In genomic region chr19:35006342-35006998, GRCh38 we compare ENCODE assay signal across 11 cellular contexts. TPM values are rescaled to one million over a fixed set of nuclear protein-coding genes. Genes with fewer than 3 reads are reported as not detected.
DNase-seq lines count a peak whose midpoint lies in the region; ATAC-seq and TF ChIP-seq lines count a peak whose summit lies in the region.
"Had no signal": no experiment of that assay in that cellular context is flagged by ENCODE, and none has a peak within 500 bp of the region (broad histone marks: within the 10 kb centered on the region; RNA-seq: fewer than 3 reads in every experiment).

No MANE protein-coding gene starts in this region.

- H3K9ac ChIP-seq in adipocyte (ENCODE audit: low read length) (no peak overlapping the region), liver (ENCODE audit: low read depth in 1 of 2, low read length in 2 of 2) (no peak overlapping the region)

- intact Hi-C loops in left cardiac atrium (cut with DNase I): no loop called here
- intact Hi-C loops in cardiac septum (cut with DNase I): no loop called here
- intact Hi-C loops in uterus (cut with DNase I; ENCODE audit: low total_unique reads): no loop called here

- no peak overlapping the region for H3K27ac ChIP-seq in liver (ENCODE audit: low read depth in 1 of 2, low read length in 2 of 2)
- H3K27ac ChIP-seq in uterus: peak overlapping the region; percentile 42 to 69

- H3K4me3 ChIP-seq in adipocyte (ENCODE audit: low read length) (no peak overlapping the region), liver (ENCODE audit: low read depth in 1 of 3, low read length in 3 of 3) (no peak overlapping the region), uterus (no peak overlapping the region)
- H3K4me3 ChIP-seq: heart left ventricle had no signal

- WGBS in liver: 59% methylated on average over 15 of the region's 15 CpGs

- DNase-seq in left cardiac atrium (peak; percentile 67), cardiac septum (ENCODE audit: low spot score) (no peak), adipocyte (ENCODE audit: low read depth) (peak; percentile 8), uterus (no peak), DMS 273 treated with DMSO at 0.1 percent for 48 hours (lab: John Stamatoyannopoulos, UW) (no peak), AML-193 (lab: John Stamatoyannopoulos, UW) (no peak)
- DNase-seq: DMS79 treated with DMSO at 0.1 percent for 48 hours had no signal

- ATAC-seq in left cardiac atrium: peak in 1 of 2 donors; percentile 21
- ATAC-seq in GM21526 (IDR thresholded peaks at IDR 0.05; ENCODE audit: low FRiP score, unreplicated experiment): no peak
- ATAC-seq: heart left ventricle had no signal

- H3K9me3 ChIP-seq in adipocyte (ENCODE audit: control insufficient read depth, low read length) (no peaks in the 10 kb centered on the region), liver (ENCODE audit: control insufficient read depth in 4 of 4, low read length in 3 of 4) (no peaks in the 10 kb centered on the region), uterus (no peaks in the 10 kb centered on the region)
- H3K9me3 ChIP-seq: heart left ventricle had no signal

- TF ChIP-seq CTCF in liver (IDR thresholded peaks at IDR 0.05; ENCODE audit: low read depth, low read length, missing input control): no peak
- no peak for TF ChIP-seq CTCF in uterus (IDR thresholded peaks at IDR 0.05)

- H3K36me3 ChIP-seq in adipocyte (ENCODE audit: control insufficient read depth, insufficient read depth, low read length, severe bottlenecking) (peaks cover 24% of the 10 kb centered on the region), liver (ENCODE audit: control insufficient read depth in 4 of 4, insufficient read depth in 3 of 4, low read depth in 1 of 4, low read length in 3 of 4) (peaks cover 0 to 10% (median 6%) of the 10 kb centered on the region in 4 donors), uterus (no peaks in the 10 kb centered on the region)

- H3K27me3 ChIP-seq in adipocyte (replicated peaks; ENCODE audit: control insufficient read depth, insufficient read depth, low read length) (no peaks in the 10 kb centered on the region), liver (ENCODE audit: control insufficient read depth in 4 of 4, insufficient read depth in 4 of 4, low read length in 3 of 4) (no peaks in the 10 kb centered on the region), uterus (no peaks in the 10 kb centered on the region)
- H3K27me3 ChIP-seq: heart left ventricle had no signal

- H3K4me1 ChIP-seq in adipocyte (ENCODE audit: control insufficient read depth, insufficient read depth, low read length) (peaks cover 14% of the 10 kb centered on the region), liver (ENCODE audit: control insufficient read depth in 4 of 4, insufficient read depth in 4 of 4, low read length in 3 of 4) (peaks cover 3 to 21% (median 11%) of the 10 kb centered on the region in 4 donors), uterus (no peaks in the 10 kb centered on the region)

- peak in 1 of 2 donors; percentile 24 for TF ChIP-seq RAD21 in liver (IDR thresholded peaks at IDR 0.05)

- TF ChIP-seq POLR2A in uterus (IDR thresholded peaks at IDR 0.05): no peak

TF ChIP-seq in liver, 16 proteins besides CTCF, POLR2A, EP300 and RAD21:
- TF ChIP-seq REST (IDR thresholded peaks at IDR 0.05) (no peak), RXRA (IDR thresholded peaks at IDR 0.05) (peak in 1 of 2 donors; percentile 7), JUND (IDR thresholded peaks at IDR 0.05) (no peak), SP1 (IDR thresholded peaks at IDR 0.05) (peak; percentile 5), ATF3 (IDR thresholded peaks at IDR 0.05) (no peak), MAX (IDR thresholded peaks at IDR 0.05) (no peak)

RNA-seq across cellular contexts. Expression of gene GRAMD1A, which starts 6.3 kb away (rescaled TPM):
- total RNA-seq in left cardiac atrium (10 to 100 TPM; 29.2 to 45.5 TPM), cardiac septum (38.3 TPM), liver (10 to 100 TPM; 12.5 to 14.1 TPM), uterus (10 to 100 TPM; 40.0 to 89.8 (median 52.2) TPM)
- polyA plus RNA-seq in liver: 1 to 10 TPM; 8.6 to 9.9 TPM

RNA-seq across cellular contexts. Expression of gene SCN1B, which starts 23.8 kb away (rescaled TPM):
- total RNA-seq in left cardiac atrium (100 to 1,000 TPM in 1 of 2 donors, 10 to 100 TPM in 1; 73.6 to 163 TPM), cardiac septum (58.7 TPM), liver (1 to 10 TPM; 2.0 to 4.9 TPM), uterus (10 to 100 TPM in 1 of 4 donors, under 1 TPM in 3; 0.26 to 15.2 (median 0.78) TPM)
- polyA plus RNA-seq in liver: 1 to 10 TPM; 1.6 to 5.8 TPM

RNA-seq across cellular contexts. Expression of gene HPN, which starts 35.1 kb away (rescaled TPM):
- total RNA-seq in left cardiac atrium (1 to 10 TPM; 5.6 to 7.2 TPM), cardiac septum (4.9 TPM), liver (100 to 1,000 TPM; 130 to 239 TPM), uterus (1 to 10 TPM in 2 of 4 donors, under 1 TPM in 2; 0.26 to 2.7 (median 0.68) TPM)
- 100 to 1,000 TPM; 430 to 535 TPM for polyA plus RNA-seq in liver
- total RNA-seq: temporal lobe had no signal

RNA-seq across cellular contexts. Expression of gene ZNF792, which starts 42.4 kb away (rescaled TPM):
- total RNA-seq in left cardiac atrium (1 to 10 TPM; 3.1 to 5.5 TPM), cardiac septum (4.0 TPM), liver (1 to 10 TPM; 4.8 to 4.9 TPM), uterus (10 to 100 TPM in 2 of 4 donors, 1 to 10 TPM in 2; 4.4 to 16.5 (median 10.7) TPM)
- 1 to 10 TPM in 1 of 2 donors, under 1 TPM in 1; 0.65 to 1.4 TPM for polyA plus RNA-seq in liver

Comparison
In these comparisons a context has a peak if more than half of its experiments do, and no peak if none do; other contexts are left out.
1. DNase-seq: peak in left cardiac atrium (single experiment) and adipocyte (single experiment); none in cardiac septum (single experiment), uterus (0 of 2), DMS 273 treated with DMSO at 0.1 percent for 48 hours (single experiment) and AML-193 (0 of 2).
2. H3K27ac ChIP-seq: peak in uterus (2 of 2); none in liver (0 of 2).
3. RNA of gene HPN, which starts 35.1 kb away (total RNA-seq): 130 to 239 TPM in liver; 5.6 to 7.2 TPM in left cardiac atrium, 4.9 TPM in cardiac septum (single experiment) and 0.26 to 2.7 TPM in uterus; every median in the first group is over 10 times any median in the second.